In the genomic region with DNA sequence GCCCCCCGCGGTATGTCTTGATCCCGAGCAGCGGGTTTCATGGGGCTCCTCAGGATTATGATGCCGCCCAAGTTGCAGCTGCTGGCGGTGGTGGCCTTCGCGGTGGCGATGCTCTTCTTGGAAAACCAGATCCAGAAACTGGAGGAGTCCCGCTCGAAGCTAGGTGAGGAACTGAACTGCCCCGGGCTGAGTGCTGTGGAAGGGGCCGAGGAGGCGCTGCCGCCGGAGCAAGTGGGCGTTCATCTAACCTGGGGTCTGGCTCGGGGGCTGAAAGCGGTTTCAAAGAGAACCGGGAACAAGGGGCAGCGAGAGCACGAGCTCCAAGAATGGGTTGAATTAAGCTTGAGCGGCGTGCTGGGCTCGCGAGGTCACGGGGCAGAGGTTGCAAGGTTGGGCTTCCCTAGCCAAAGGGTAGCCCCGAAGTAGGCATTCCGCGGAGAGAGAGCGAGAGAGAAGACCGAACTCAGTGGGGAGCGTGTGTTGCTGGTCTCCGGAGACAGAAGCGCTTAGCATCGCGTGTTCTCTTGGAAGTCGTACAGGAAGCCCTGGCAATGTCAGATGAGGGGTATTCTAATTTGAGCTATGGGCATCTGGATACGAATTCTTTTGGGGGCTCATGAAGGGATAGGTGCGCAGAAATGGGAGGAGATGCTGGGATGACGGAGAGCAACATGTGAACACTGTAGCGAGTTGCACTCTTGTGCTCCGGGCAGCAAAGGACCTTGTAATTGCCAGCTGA, we compare ENCODE assay signal across 9 cellular contexts. TPM values are rescaled to one million over a fixed set of nuclear protein-coding genes. Genes with fewer than 3 reads are reported as not detected.
DNase-seq lines count a peak whose midpoint lies in the region; ATAC-seq and TF ChIP-seq lines count a peak whose summit lies in the region.
"Had no signal": no experiment of that assay in that cellular context is flagged by ENCODE, and none has a peak within 500 bp of the region (broad histone marks: within the 10 kb centered on the region; RNA-seq: fewer than 3 reads in every experiment).

No MANE protein-coding gene starts in this region.

- peak overlapping the region; percentile 91 for H2AFZ ChIP-seq in Loucy (ENCODE audit: low read length)

- H3K4me1 ChIP-seq in Loucy (ENCODE audit: insufficient read depth, low read length, poor library complexity, severe bottlenecking) = peaks cover 63% of the 10 kb centered on the region

- no peaks in the 10 kb centered on the region for H3K36me3 ChIP-seq in Loucy (ENCODE audit: insufficient read depth, low read length)

- intact Hi-C loops in Calu3 (cut with micrococcal nuclease; ENCODE audit: unreplicated experiment) = loop anchor here (10.0 kb wide), 1 partner anchor 140 kb away; no protein-coding TSS in a partner anchor

- no peaks in the 10 kb centered on the region for H3K9me2 ChIP-seq in Loucy (replicated peaks; ENCODE audit: low read depth, low read length)

- peaks cover 46% of the 10 kb centered on the region for H4K20me1 ChIP-seq in Loucy (ENCODE audit: insufficient read depth, low read length, poor library complexity, severe bottlenecking)

- peaks cover 32% of the 10 kb centered on the region for H3K4me1 Mint-ChIP-seq in Calu3 (ENCODE audit: low read depth, unreplicated experiment)

- peak overlapping the region; percentile 95 for H3K4me2 ChIP-seq in Loucy (ENCODE audit: low read depth, low read length, poor library complexity, severe bottlenecking)

- ATAC-seq in GM21717 (IDR thresholded peaks at IDR 0.05; ENCODE audit: unreplicated experiment) (peak; percentile 25), GM18861 (IDR thresholded peaks at IDR 0.05; ENCODE audit: unreplicated experiment) (no peak)

- CTCF ChIA-PET in Calu3 (lab: Charles Lee) = interaction anchor here (1.0 to 1.6 kb wide), 3 partner anchors 12 to 134 kb away, joined by 3 to 5 read pairs (median 4); no protein-coding TSS in a partner anchor

- no peaks in the 10 kb centered on the region for H3F3A ChIP-seq in Loucy (ENCODE audit: low read depth)

- no peaks in the 10 kb centered on the region for H3K9me3 Mint-ChIP-seq in Calu3 (ENCODE audit: low read depth, unreplicated experiment)
- H3K9me3 Mint-ChIP-seq: activated naive CD4-positive, alpha-beta T cell treated with anti-CD3 and anti-CD28 coated beads, Interleukin-2, amount 50 U/mL, for 24 hours had no signal

- peak overlapping the region; percentile 94 for H3K4me3 ChIP-seq in Loucy (ENCODE audit: low read length, poor library complexity, severe bottlenecking)
- H3K4me3 ChIP-seq in retinal pigment epithelial cell (ENCODE audit: low read length) = peak overlapping the region; percentile 86

- H3K27me3 Mint-ChIP-seq in Calu3 (ENCODE audit: unreplicated experiment) = no peaks in the 10 kb centered on the region
- H3K27me3 Mint-ChIP-seq: activated naive CD4-positive, alpha-beta T cell treated with anti-CD3 and anti-CD28 coated beads, Interleukin-2, amount 50 U/mL, for 24 hours had no signal

- H3K27ac Mint-ChIP-seq in Calu3 (ENCODE audit: unreplicated experiment) = no peak overlapping the region
- H3K27ac Mint-ChIP-seq: activated naive CD4-positive, alpha-beta T cell treated with anti-CD3 and anti-CD28 coated beads, Interleukin-2, amount 50 U/mL, for 24 hours had no signal

- DNase-seq in Calu3 (peak; percentile 47), SKM-1 treated with dmso at 0.1 percent for 144 hours (lab: John Stamatoyannopoulos, UW; ENCODE audit: unreplicated experiment) (peak; percentile 46), amygdala (lab: John Stamatoyannopoulos, UW) (peak in 55 of 56 donors; percentile 8 to 78 (median 50)), hepatic stellate cell (ENCODE audit: low spot score) (peak; percentile 44), retinal pigment epithelial cell (ENCODE audit: low read depth) (no peak)

- no peaks in the 10 kb centered on the region for H3K9me3 ChIP-seq in Loucy (ENCODE audit: insufficient read depth, low read depth, low read length)

- H3K9ac ChIP-seq in Loucy (ENCODE audit: low read depth, low read length, poor library complexity, severe bottlenecking) = peak overlapping the region; percentile 91

- peaks cover 12% of the 10 kb centered on the region for H3K36me3 Mint-ChIP-seq in Calu3 (ENCODE audit: insufficient read depth, unreplicated experiment)

- no peak overlapping the region for H3K4me3 Mint-ChIP-seq in Calu3 (ENCODE audit: low read depth, unreplicated experiment)
- H3K4me3 Mint-ChIP-seq: activated naive CD4-positive, alpha-beta T cell treated with anti-CD3 and anti-CD28 coated beads, Interleukin-2, amount 50 U/mL, for 24 hours had no signal

- H3K79me2 ChIP-seq in Loucy (ENCODE audit: insufficient read depth, low read length) = peaks cover 85% of the 10 kb centered on the region

- no TSS peak for BruUV-seq in Calu3 (replicated peaks; lab: Mats Ljungman, UMichigan)

- H3K27me3 ChIP-seq in Loucy (ENCODE audit: insufficient read depth, low read length, poor library complexity, severe bottlenecking) = no peaks in the 10 kb centered on the region

- TF ChIP-seq CTCF in Calu3 (IDR thresholded peaks at IDR 0.05; ENCODE audit: unreplicated experiment) (no peak), Loucy (conservative IDR thresholded peaks at IDR 0.05; ENCODE audit: low read length) (no peak), retinal pigment epithelial cell (conservative IDR thresholded peaks at IDR 0.05; ENCODE audit: low read depth, low read length) (no peak)

RNA-seq across cellular contexts. Expression of gene HS2ST1, which starts 0.7 kb away (rescaled TPM):
- total RNA-seq in Calu3 (2022) = 40.8 and 54.0 TPM in 2 replicates

RNA-seq across cellular contexts. Expression of gene SELENOF, which starts 1.2 kb away (rescaled TPM):
- 296 and 302 TPM in 2 replicates for total RNA-seq in Calu3 (2022)
